In the genomic region with DNA sequence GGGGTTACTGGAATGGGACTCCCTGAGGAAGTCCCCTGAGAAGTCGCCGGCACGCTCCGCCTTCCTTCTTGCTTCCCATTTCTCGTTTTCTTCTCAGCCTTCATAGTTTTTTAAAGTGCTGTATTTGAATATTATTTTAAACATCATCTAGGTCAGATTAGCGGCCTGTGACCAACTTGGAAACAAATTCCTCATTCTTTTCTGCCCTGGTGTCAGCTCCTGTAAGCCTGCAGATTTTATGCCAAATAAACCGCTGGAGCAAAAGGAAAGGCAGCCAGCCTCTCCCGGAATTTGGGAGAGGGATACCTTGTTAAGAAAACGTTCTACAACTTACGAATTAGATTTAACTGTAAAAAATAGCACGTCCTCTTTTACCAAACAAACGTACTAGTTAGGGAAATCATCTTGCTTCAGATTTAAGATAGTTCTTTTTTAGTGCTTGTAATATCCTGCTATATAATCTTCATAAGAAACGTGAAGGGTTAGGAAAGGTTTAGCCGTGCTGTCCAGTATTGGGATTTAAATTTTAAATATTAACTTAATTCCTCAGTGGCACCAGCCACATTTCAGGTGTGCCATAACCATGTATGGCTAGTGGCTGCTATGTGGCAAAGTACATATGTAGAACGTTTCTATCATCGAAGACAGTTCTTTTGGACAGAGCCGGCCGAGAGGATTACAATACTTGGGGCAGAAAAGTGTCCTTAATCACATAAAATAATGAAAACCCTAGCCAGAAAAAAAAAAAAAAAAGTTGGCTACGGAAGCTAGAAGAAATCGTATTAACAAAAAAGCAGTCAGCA, we compare ENCODE assay signal across 8 cellular contexts. TPM values are rescaled to one million over a fixed set of nuclear protein-coding genes. Genes with fewer than 3 reads are reported as not detected.
DNase-seq lines count a peak whose midpoint lies in the region; ATAC-seq lines count a peak whose summit lies in the region.

No MANE protein-coding gene starts in this region.

- peak; percentile 41 for DNase-seq in GF-D8 (lab: John Stamatoyannopoulos, UW)
- DNase-seq in NAMALWA (ENCODE audit: low spot score): peak; percentile 30
- no peak for DNase-seq in natural killer cell treated with Interleukin-12 subunit alpha and Interleukin-12 subunit beta and Interleukin-15 and Interleukin-18, amount 100 ng/mL, for 72 hours (ENCODE audit: low spot score)

- ATAC-seq in natural killer cell treated with Interleukin-12 subunit alpha and Interleukin-12 subunit beta and Interleukin-15 and Interleukin-18, amount 100 ng/mL, for 72 hours: no peak
- ATAC-seq in HG02623 (IDR thresholded peaks at IDR 0.05; ENCODE audit: unreplicated experiment) (no peak), GM21390 (IDR thresholded peaks at IDR 0.05; ENCODE audit: unreplicated experiment) (no peak), HG02642 (IDR thresholded peaks at IDR 0.05; ENCODE audit: poor library complexity, unreplicated experiment) (no peak), GM21367 (IDR thresholded peaks at IDR 0.05; ENCODE audit: unreplicated experiment) (no peak)

- H3K4me1 Mint-ChIP-seq in dendritic cell treated with granulocyte-macrophage colony-stimulating factor and Interleukin-4, amounts not matched to agents 40 ng/mL and 50 ng/mL, for 4 days (ENCODE audit: low read depth): peaks cover 31% of the 10 kb centered on the region
- peaks cover 55 to 68% of the 10 kb centered on the region in 2 donors for H3K4me1 Mint-ChIP-seq in natural killer cell treated with Interleukin-12 subunit alpha and Interleukin-12 subunit beta and Interleukin-15 and Interleukin-18, amount 100 ng/mL, for 72 hours (ENCODE audit: low read depth in 2 of 2)

- peaks cover 44% of the 10 kb centered on the region for H3K36me3 Mint-ChIP-seq in dendritic cell treated with granulocyte-macrophage colony-stimulating factor and Interleukin-4, amounts not matched to agents 40 ng/mL and 50 ng/mL, for 4 days (ENCODE audit: low read depth)
- H3K36me3 Mint-ChIP-seq in natural killer cell treated with Interleukin-12 subunit alpha and Interleukin-12 subunit beta and Interleukin-15 and Interleukin-18, amount 100 ng/mL, for 72 hours: peaks cover 18% of the 10 kb centered on the region

- peak overlapping the region; percentile 90 for H3K4me3 Mint-ChIP-seq in dendritic cell treated with granulocyte-macrophage colony-stimulating factor and Interleukin-4, amounts not matched to agents 40 ng/mL and 50 ng/mL, for 4 days
- peak overlapping the region; percentile 95 for H3K4me3 Mint-ChIP-seq in natural killer cell treated with Interleukin-12 subunit alpha and Interleukin-12 subunit beta and Interleukin-15 and Interleukin-18, amount 100 ng/mL, for 72 hours

- peak overlapping the region; percentile 89 for H3K27ac Mint-ChIP-seq in dendritic cell treated with granulocyte-macrophage colony-stimulating factor and Interleukin-4, amounts not matched to agents 40 ng/mL and 50 ng/mL, for 4 days
- H3K27ac Mint-ChIP-seq in natural killer cell treated with Interleukin-12 subunit alpha and Interleukin-12 subunit beta and Interleukin-15 and Interleukin-18, amount 100 ng/mL, for 72 hours: peak overlapping the region; percentile 94 to 98

- intact Hi-C loops in dendritic cell treated with granulocyte-macrophage colony-stimulating factor and Interleukin-4, amounts not matched to agents 40 ng/mL and 50 ng/mL, for 4 days (cut with micrococcal nuclease): loop anchor here (5.0 kb wide), 1 partner anchor 63 kb away; a partner anchor contains a TSS

- no peaks in the 10 kb centered on the region for H3K27me3 Mint-ChIP-seq in dendritic cell treated with granulocyte-macrophage colony-stimulating factor and Interleukin-4, amounts not matched to agents 40 ng/mL and 50 ng/mL, for 4 days
- H3K27me3 Mint-ChIP-seq in natural killer cell treated with Interleukin-12 subunit alpha and Interleukin-12 subunit beta and Interleukin-15 and Interleukin-18, amount 100 ng/mL, for 72 hours: no peaks in the 10 kb centered on the region

- no peaks in the 10 kb centered on the region for H3K9me3 Mint-ChIP-seq in dendritic cell treated with granulocyte-macrophage colony-stimulating factor and Interleukin-4, amounts not matched to agents 40 ng/mL and 50 ng/mL, for 4 days
- no peaks in the 10 kb centered on the region for H3K9me3 Mint-ChIP-seq in natural killer cell treated with Interleukin-12 subunit alpha and Interleukin-12 subunit beta and Interleukin-15 and Interleukin-18, amount 100 ng/mL, for 72 hours

RNA-seq across cellular contexts. Expression of a gene that starts 0.7 kb away (rescaled TPM):
- 100 to 1,000 TPM; 151 to 156 TPM for total RNA-seq in natural killer cell treated with Interleukin-12 subunit alpha and Interleukin-12 subunit beta and Interleukin-15 and Interleukin-18, amount 100 ng/mL, for 72 hours
